Comparison of ENCODE assay signal across 10 cellular contexts in genomic region chr11:74736031-74736430, GRCh38. TPM values are rescaled to one million over a fixed set of nuclear protein-coding genes. Genes with fewer than 3 reads are reported as not detected.
"Had no signal": no experiment of that assay in that cellular context is flagged by ENCODE, and none has a peak within 500 bp of the region (broad histone marks: within the 10 kb centered on the region; RNA-seq: fewer than 3 reads in every experiment).

No MANE protein-coding gene starts in this region.

- H3K27ac Mint-ChIP-seq: IgD-negative memory B cell had no signal

- H2AFZ ChIP-seq: GM23248 had no signal

- FAIRE-seq: HTR-8/SVneo had no signal

- H3K27ac ChIP-seq: GM23248 had no signal

- H3K4me3 Mint-ChIP-seq: IgD-negative memory B cell had no signal

- DNase-seq: GM23248, GOT3, H7, KBM-7 had no signal

- H3K9ac ChIP-seq: GM23248 had no signal

- H3K36me3 ChIP-seq: HAP-1 had no signal

- H3K4me1 ChIP-seq: HAP-1 had no signal

- ATAC-seq: HCT116 had no signal

- H3K4me3 ChIP-seq: GM23248, HAP-1 had no signal

RNA-seq across cellular contexts. Expression of gene CHRDL2, which starts 4.8 kb away (rescaled TPM):
- total RNA-seq: GM23248, H4, H7, HT-29 had no signal
- polyA plus RNA-seq: GM23248, IgD-negative memory B cell had no signal
